ENCODE assay signal across 10 cellular contexts in the genomic region with DNA sequence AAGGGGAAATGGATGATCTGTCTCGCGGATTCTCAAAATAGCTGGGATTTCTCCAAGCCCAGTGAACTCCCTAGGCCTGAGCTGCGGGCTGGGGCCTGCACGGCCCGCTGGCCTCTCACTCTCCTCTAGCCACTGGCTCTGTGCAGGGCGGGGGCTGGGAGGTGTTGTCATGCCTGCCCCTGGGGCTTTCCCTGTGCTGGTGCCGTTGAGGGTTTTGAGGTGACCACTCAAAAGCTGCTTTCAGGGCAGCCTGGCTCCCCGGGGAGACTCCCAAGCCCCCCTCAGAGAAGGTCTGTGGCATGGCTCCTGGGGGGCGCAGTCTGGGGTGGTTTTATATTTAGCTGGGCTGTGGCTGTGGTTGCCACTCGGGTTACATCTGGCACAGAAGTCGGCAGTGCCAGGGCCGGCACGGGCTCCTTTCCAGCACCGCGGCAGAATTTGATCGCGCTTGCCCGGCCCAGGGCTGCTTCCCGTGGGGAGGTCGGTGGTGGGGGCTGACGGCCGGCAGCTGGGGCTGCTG. TPM values are rescaled to one million over a fixed set of nuclear protein-coding genes. Genes with fewer than 3 reads are reported as not detected.
DNase-seq lines count a peak whose midpoint lies in the region; ATAC-seq and TF ChIP-seq lines count a peak whose summit lies in the region.
"Had no signal": no experiment of that assay in that cellular context is flagged by ENCODE, and none has a peak within 500 bp of the region (broad histone marks: within the 10 kb centered on the region; RNA-seq: fewer than 3 reads in every experiment).

No MANE protein-coding gene starts in this region.

- no peak for TF ChIP-seq EP300 in suprapubic skin (IDR thresholded peaks at IDR 0.05)

- H3K4me1 ChIP-seq in suprapubic skin: peaks cover 72% of the 10 kb centered on the region

- no peak for TF ChIP-seq CTCF in suprapubic skin (IDR thresholded peaks at IDR 0.05)

- ATAC-seq in left lobe of liver (peak; percentile 67), HG02938 (IDR thresholded peaks at IDR 0.05; ENCODE audit: unreplicated experiment) (no peak)

- DNase-seq in LHCN-M2 (ENCODE audit: low read depth) (peak; percentile 69), left lobe of liver (ENCODE audit: low spot score) (peak; percentile 55), suprapubic skin (ENCODE audit: low spot score in 2 of 2) (no peak), NCI-H226 (no peak), activated T-cell treated with anti-CD3 and anti-CD28 coated beads for 4 hours (no peak), dedifferentiated amniotic fluid mesenchymal stem cell (ENCODE audit: extremely low spot score) (no peak)
- DNase-seq: central memory CD4-positive, alpha-beta T cell had no signal

- WGBS in suprapubic skin: 32% methylated on average over 6 of the region's 22 CpGs

- peak overlapping the region; percentile 18 for H3K4me3 ChIP-seq in suprapubic skin

- H3K27ac ChIP-seq in cingulate gyrus (ENCODE audit: low read depth, low read length): peak overlapping the region; percentile 93
- peak overlapping the region; percentile 68 for H3K27ac ChIP-seq in suprapubic skin

- no peaks in the 10 kb centered on the region for H3K9me3 ChIP-seq in suprapubic skin

- H3K36me3 ChIP-seq in suprapubic skin: peaks cover 29% of the 10 kb centered on the region

- H3K27me3 ChIP-seq in suprapubic skin: no peaks in the 10 kb centered on the region

- TF ChIP-seq POLR2A in suprapubic skin (IDR thresholded peaks at IDR 0.05): no peak

RNA-seq across cellular contexts. Expression of gene NDUFB7, which starts 10.0 kb away (rescaled TPM):
- total RNA-seq in LHCN-M2 (2014; rRNA removed): 255 and 341 TPM in 2 replicates
- polyA plus RNA-seq in LHCN-M2 (2012): 357 TPM
- total RNA-seq in left lobe of liver: 134 TPM
- 100 to 1,000 TPM; 196 to 394 (median 340) TPM for total RNA-seq in suprapubic skin

RNA-seq across cellular contexts. Expression of gene CLEC17A, which starts 21.0 kb away (rescaled TPM):
- total RNA-seq in LHCN-M2 (2014; rRNA removed) (not detected in 2 replicates), left lobe of liver (not detected), suprapubic skin (not detected)
- polyA plus RNA-seq in LHCN-M2 (2012): not detected
- total RNA-seq: pulmonary artery endothelial cell had no signal

RNA-seq across cellular contexts. Expression of gene TECR, which starts 32.5 kb away (rescaled TPM):
- total RNA-seq in LHCN-M2 (2014; rRNA removed): 59.6 and 79.7 TPM in 2 replicates
- polyA plus RNA-seq in LHCN-M2 (2012): 144 TPM
- total RNA-seq in left lobe of liver: 101 TPM
- 100 to 1,000 TPM; 111 to 176 (median 150) TPM for total RNA-seq in suprapubic skin

RNA-seq across cellular contexts. Expression of gene DNAJB1, which starts 43.7 kb away (rescaled TPM):
- total RNA-seq in LHCN-M2 (2014; rRNA removed) (93.3 and 107 TPM in 2 replicates), left lobe of liver (70.7 TPM), suprapubic skin (100 to 1,000 TPM in 3 of 4 donors, 10 to 100 TPM in 1; 54.5 to 197 (median 145) TPM)
- polyA plus RNA-seq in LHCN-M2 (2012): 75.1 TPM

Comparison
In these comparisons a context has a peak if more than half of its experiments do, and no peak if none do; other contexts are left out.
1. DNase-seq: peak in LHCN-M2 (single experiment) and left lobe of liver (single experiment); none in suprapubic skin (0 of 2), NCI-H226 (single experiment), activated T-cell treated with anti-CD3 and anti-CD28 coated beads for 4 hours (single experiment) and dedifferentiated amniotic fluid mesenchymal stem cell (single experiment).